ENCODE assay signal across 10 cellular contexts in the genomic region with DNA sequence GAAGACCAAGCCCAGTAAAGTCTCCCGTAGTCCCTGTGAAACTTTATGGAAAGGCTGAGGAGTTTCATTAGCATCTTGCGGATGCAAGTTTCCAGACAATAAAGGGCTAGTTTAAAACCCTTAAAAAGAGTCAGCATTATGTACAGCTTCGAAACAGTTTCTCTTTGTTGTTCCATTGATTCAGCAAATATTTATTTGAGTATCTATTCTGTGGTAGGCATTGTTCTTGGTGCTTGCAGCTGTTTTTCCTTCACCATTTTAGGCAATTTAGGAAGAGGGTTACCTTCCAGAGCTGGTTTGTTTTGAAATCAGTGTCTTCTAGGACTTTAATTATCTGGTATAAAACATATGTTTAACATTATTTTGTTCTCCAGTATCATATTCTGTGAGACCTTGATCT. TPM values are rescaled to one million over a fixed set of nuclear protein-coding genes. Genes with fewer than 3 reads are reported as not detected.
DNase-seq lines count a peak whose midpoint lies in the region; ATAC-seq and TF ChIP-seq lines count a peak whose summit lies in the region.
"Had no signal": no experiment of that assay in that cellular context is flagged by ENCODE, and none has a peak within 500 bp of the region (broad histone marks: within the 10 kb centered on the region; RNA-seq: fewer than 3 reads in every experiment).

No MANE protein-coding gene starts in this region.

- intact Hi-C loops in dorsolateral prefrontal cortex (cut with DNase I), result loop anchor here (2.0 to 5.0 kb wide), 5 partner anchors 47 to 387 kb away; a partner anchor contains a TSS

- H3K9me2 ChIP-seq in Loucy (replicated peaks; ENCODE audit: low read depth, low read length), result no peaks in the 10 kb centered on the region

- no peaks in the 10 kb centered on the region for H3K27me3 ChIP-seq in CD8-positive, alpha-beta memory T cell (ENCODE audit: insufficient read depth, low read length, poor library complexity, severe bottlenecking)
- H3K27me3 ChIP-seq in Loucy (ENCODE audit: insufficient read depth, low read length, poor library complexity, severe bottlenecking) (no peaks in the 10 kb centered on the region), dorsolateral prefrontal cortex (no peaks in the 10 kb centered on the region)

- ATAC-seq in GM19467 (IDR thresholded peaks at IDR 0.05; ENCODE audit: unreplicated experiment) (no peak), GM19397 (IDR thresholded peaks at IDR 0.05; ENCODE audit: unreplicated experiment) (no peak)

- peak overlapping the region; percentile 97 for H3K4me3 ChIP-seq in CD8-positive, alpha-beta memory T cell (ENCODE audit: low read length)
- H3K4me3 ChIP-seq in Loucy (ENCODE audit: low read length, poor library complexity, severe bottlenecking) (peak overlapping the region; percentile 95), dorsolateral prefrontal cortex (peak overlapping the region in 49 of 59 donors; percentile 75 to 100 (median 94))

- H3F3A ChIP-seq in Loucy (ENCODE audit: low read depth), result no peaks in the 10 kb centered on the region

- H3K36me3 ChIP-seq in CD8-positive, alpha-beta memory T cell (ENCODE audit: insufficient read depth, low read length), result peaks cover 17% of the 10 kb centered on the region
- peaks cover 37% of the 10 kb centered on the region for H3K36me3 ChIP-seq in Loucy (ENCODE audit: insufficient read depth, low read length)

- peaks cover 0 to 56% (median 3%) of the 10 kb centered on the region in 3 donors for H3K36me3 Mint-ChIP-seq in CD8-positive, alpha-beta memory T cell
- H3K36me3 Mint-ChIP-seq in nephron (ENCODE audit: low read depth), result peaks cover 20% of the 10 kb centered on the region

- TF ChIP-seq CTCF in Loucy (conservative IDR thresholded peaks at IDR 0.05; ENCODE audit: low read length), result no peak
- TF ChIP-seq CTCF in dorsolateral prefrontal cortex (IDR thresholded peaks at IDR 0.05 in 54 of 56, conservative IDR thresholded peaks at IDR 0.05 in 2 of 56; ENCODE audit: low read depth in 1 of 56, partially characterized antibody in 56 of 56), result no peak
- TF ChIP-seq CTCF in nephron (IDR thresholded peaks at IDR 0.05; ENCODE audit: unreplicated experiment in 3 of 3), result no peak

- no peaks in the 10 kb centered on the region for H3K27me3 Mint-ChIP-seq in CD8-positive, alpha-beta memory T cell
- no peaks in the 10 kb centered on the region for H3K27me3 Mint-ChIP-seq in nephron (ENCODE audit: low read depth)

- peaks cover 29% of the 10 kb centered on the region for H3K4me1 ChIP-seq in CD8-positive, alpha-beta memory T cell (ENCODE audit: insufficient read depth, low read length)
- peaks cover 33% of the 10 kb centered on the region for H3K4me1 ChIP-seq in Loucy (ENCODE audit: insufficient read depth, low read length, poor library complexity, severe bottlenecking)

- H3K4me3 Mint-ChIP-seq in CD8-positive, alpha-beta memory T cell, result peak overlapping the region; percentile 84 to 99 (median 93)
- H3K4me3 Mint-ChIP-seq in nephron, result peak overlapping the region; percentile 90 to 98 (median 95)

- no peaks in the 10 kb centered on the region for H3K9me3 ChIP-seq in CD8-positive, alpha-beta memory T cell (ENCODE audit: low read length)
- no peaks in the 10 kb centered on the region for H3K9me3 ChIP-seq in Loucy (ENCODE audit: insufficient read depth, low read depth, low read length)

- no peak overlapping the region for H3K27ac ChIP-seq in CD8-positive, alpha-beta memory T cell (ENCODE audit: low read depth, low read length)
- H3K27ac ChIP-seq in dorsolateral prefrontal cortex, result peak overlapping the region in 25 of 59 donors; percentile 3 to 84 (median 49)

- POLR2A ChIA-PET in CD8-positive, alpha-beta memory T cell (lab: Charles Lee), result no interaction called here

- H3K9me3 Mint-ChIP-seq in CD8-positive, alpha-beta memory T cell, result no peaks in the 10 kb centered on the region
- H3K9me3 Mint-ChIP-seq in nephron, result no peaks in the 10 kb centered on the region

- DNase-seq in CD8-positive, alpha-beta memory T cell, result no peak
- DNase-seq in dorsolateral prefrontal cortex, result no peak
- no peak for DNase-seq in NCI-H345 (lab: John Stamatoyannopoulos, UW)
- no peak for DNase-seq in NCI-H187 treated with DMSO at 0.1 percent for 48 hours (lab: John Stamatoyannopoulos, UW)
- DNase-seq: occipital lobe, SHP77 had no signal

- H4K20me1 ChIP-seq in Loucy (ENCODE audit: insufficient read depth, low read length, poor library complexity, severe bottlenecking), result peaks cover 51% of the 10 kb centered on the region

- peak overlapping the region; percentile 89 for H3K9ac ChIP-seq in Loucy (ENCODE audit: low read depth, low read length, poor library complexity, severe bottlenecking)

- H3K4me2 ChIP-seq in Loucy (ENCODE audit: low read depth, low read length, poor library complexity, severe bottlenecking), result peak overlapping the region; percentile 97

- CTCF ChIA-PET in CD8-positive, alpha-beta memory T cell (lab: Charles Lee), result no interaction called here

- peak overlapping the region; percentile 33 to 97 (median 72) for H3K27ac Mint-ChIP-seq in CD8-positive, alpha-beta memory T cell
- H3K27ac Mint-ChIP-seq in nephron, result no peak overlapping the region

- H3K79me2 ChIP-seq in Loucy (ENCODE audit: insufficient read depth, low read length), result peaks cover 82% of the 10 kb centered on the region

- peaks cover 50 to 59% (median 56%) of the 10 kb centered on the region in 3 donors for H3K4me1 Mint-ChIP-seq in CD8-positive, alpha-beta memory T cell
- H3K4me1 Mint-ChIP-seq in nephron, result peaks cover 41% of the 10 kb centered on the region

- no peak overlapping the region for H2AFZ ChIP-seq in Loucy (ENCODE audit: low read length)

RNA-seq across cellular contexts. Expression of a gene that starts 1.5 kb away (rescaled TPM):
- total RNA-seq in CD8-positive, alpha-beta memory T cell, result 100 to 1,000 TPM; 162 to 166 TPM
- 218 TPM for polyA plus RNA-seq in CD8-positive, alpha-beta memory T cell
- total RNA-seq in dorsolateral prefrontal cortex, result 100 to 1,000 TPM in 72 of 120 experiments, 10 to 100 TPM in 48; 60.9 to 153 (median 104) TPM

RNA-seq across cellular contexts. Expression of a gene that starts 1.6 kb away (rescaled TPM):
- total RNA-seq in CD8-positive, alpha-beta memory T cell, result 10 to 100 TPM; 18.6 to 19.4 TPM
- 8.8 TPM for polyA plus RNA-seq in CD8-positive, alpha-beta memory T cell
- total RNA-seq in dorsolateral prefrontal cortex, result 10 to 100 TPM in 107 of 120 experiments, 1 to 10 TPM in 13; 7.9 to 21.4 (median 12.6) TPM

RNA-seq across cellular contexts. Expression of a gene that starts 51.5 kb away (rescaled TPM):
- 100 to 1,000 TPM; 121 TPM for total RNA-seq in CD8-positive, alpha-beta memory T cell
- 78.0 TPM for polyA plus RNA-seq in CD8-positive, alpha-beta memory T cell
- 10 to 100 TPM; 37.1 to 77.1 (median 57.5) TPM for total RNA-seq in dorsolateral prefrontal cortex

Comparison
In these comparisons a context has a peak if more than half of its experiments do, and no peak if none do; other contexts are left out.
1. H3K27ac Mint-ChIP-seq: peak in CD8-positive, alpha-beta memory T cell (8 of 8); none in nephron (0 of 3).
2. Peak in every context shown above with its lines, with median percentiles within 50 percentile points of each other: H3K4me3 ChIP-seq.